ENCODE assay signal across 8 cellular contexts in genomic region chr2:234446404-234447076, GRCh38.
DNase-seq lines count a peak whose midpoint lies in the region; ATAC-seq lines count a peak whose summit lies in the region.

No MANE protein-coding gene starts in this region.

- DNase-seq in SIG-M5 treated with dmso at 0.1 percent for 504 hours (lab: John Stamatoyannopoulos, UW; ENCODE audit: unreplicated experiment), result peak; percentile 2
- DNase-seq in SIG-M5 (lab: John Stamatoyannopoulos, UW), result no peak
- peak in 2 of 3 experiments; percentile 36 to 52 for DNase-seq in activated CD8-positive, alpha-beta memory T cell treated with anti-CD3 and anti-CD28 coated beads for 48 hours (ENCODE audit: low read depth in 2 of 3, low spot score in 2 of 3)
- DNase-seq in germinal center (ENCODE audit: low spot score), result peak; percentile 68
- peak in 2 of 3 donors; percentile 64 to 69 for DNase-seq in stimulated activated CD4-positive, alpha-beta T cell treated with anti-CD3 and anti-CD28 coated beads, Interleukin-12 subunit alpha, Interleukin-12 subunit beta, amount 100 ng/mL, for 48 hours (ENCODE audit: low read depth in 2 of 3, low spot score in 1 of 3)
- DNase-seq in NCI-H2107 treated with DMSO at 0.1 percent for 48 hours (lab: John Stamatoyannopoulos, UW; ENCODE audit: unreplicated experiment), result no peak
- DNase-seq in NCI-H1436 treated with DMSO at 0.1 percent for 48 hours (lab: John Stamatoyannopoulos, UW), result no peak

- ATAC-seq in HG03565 (IDR thresholded peaks at IDR 0.05; ENCODE audit: unreplicated experiment), result peak; percentile 94

Comparison
In these comparisons a context has a peak if more than half of its experiments do, and no peak if none do; other contexts are left out.
1. DNase-seq: peak in SIG-M5 treated with dmso at 0.1 percent for 504 hours (single experiment), activated CD8-positive, alpha-beta memory T cell treated with anti-CD3 and anti-CD28 coated beads for 48 hours (2 of 3), germinal center (single experiment) and stimulated activated CD4-positive, alpha-beta T cell treated with anti-CD3 and anti-CD28 coated beads, Interleukin-12 subunit alpha, Interleukin-12 subunit beta, amount 100 ng/mL, for 48 hours (2 of 3); none in SIG-M5 (single experiment), NCI-H2107 treated with DMSO at 0.1 percent for 48 hours (single experiment) and NCI-H1436 treated with DMSO at 0.1 percent for 48 hours (single experiment).